Comparison of ENCODE assay signal across 25 cellular contexts in genomic region chr4:188495169-188495568, GRCh38.
DNase-seq lines count a peak whose midpoint lies in the region; ATAC-seq, FAIRE-seq and TF ChIP-seq lines count a peak whose summit lies in the region.
"Had no signal": no experiment of that assay in that cellular context is flagged by ENCODE, and none has a peak within 500 bp of the region (broad histone marks: within the 10 kb centered on the region; RNA-seq: fewer than 3 reads in every experiment).

No MANE protein-coding gene starts in this region.

- H3K27me3 ChIP-seq in HepG2 (ENCODE audit: control insufficient read depth in 1 of 2, insufficient read depth in 2 of 2, low read length in 2 of 2) = no peaks in the 10 kb centered on the region
- H3K27me3 ChIP-seq in right lobe of liver = no peaks in the 10 kb centered on the region
- H3K27me3 ChIP-seq: BE2C, BLaER1 had no signal

- no peak overlapping the region for H3K27ac Mint-ChIP-seq in WTC11
- H3K27ac Mint-ChIP-seq: CD14-positive monocyte; CD4-positive, alpha-beta memory T cell; CD4-positive, CD25-positive, alpha-beta regulatory T cell; CD8-positive, alpha-beta memory T cell had no signal

- no peak for FAIRE-seq in HepG2 (lab: Jason Lieb, UNC)
- FAIRE-seq: G401.6, GM12891, GM19239 had no signal

- no peak for TF ChIP-seq EP300 in HepG2 (IDR thresholded peaks at IDR 0.05; ENCODE audit: low read depth in 2 of 2, low read length in 2 of 2)
- no peak for TF ChIP-seq EP300 in HepG2 (CRISPR knock-in tag; IDR thresholded peaks at IDR 0.05; ENCODE audit: borderline replicate concordance)

- H3K9ac ChIP-seq in HepG2 (ENCODE audit: insufficient read depth, low read depth, low read length) = no peak overlapping the region
- H3K9ac ChIP-seq: BLaER1 had no signal

- no peaks in the 10 kb centered on the region for H3K4me1 Mint-ChIP-seq in WTC11
- H3K4me1 Mint-ChIP-seq: CD14-positive monocyte; CD4-positive, alpha-beta memory T cell; CD4-positive, CD25-positive, alpha-beta regulatory T cell; CD8-positive, alpha-beta memory T cell had no signal

- H3K4me3 ChIP-seq in HepG2 (replicated peaks in 1 of 3; ENCODE audit: insufficient read depth in 1 of 3, low read depth in 2 of 3, low read length in 3 of 3) (no peak overlapping the region), right lobe of liver (no peak overlapping the region), fibroblast of mammary gland (ENCODE audit: control insufficient read depth, low read depth, low read length) (no peak overlapping the region)
- H3K4me3 ChIP-seq: BLaER1 had no signal

- 64% methylated on average over 2 of the region's 2 CpGs for WGBS in HepG2 (ENCODE audit: low lambda C conversion rate)
- WGBS in right lobe of liver (ENCODE audit: insufficient coverage, low coverage, low lambda C conversion rate, missing lambda C conversion rate) = 70% methylated on average over 2 of the region's 2 CpGs

- H4K20me1 ChIP-seq in HepG2 (ENCODE audit: insufficient read depth, low read length) = no peaks in the 10 kb centered on the region
- H4K20me1 ChIP-seq: BLaER1 had no signal

- DNase-seq in HepG2 (ENCODE audit: low spot score) (no peak), right lobe of liver (no peak), WTC11 (ENCODE audit: low spot score) (no peak), fibroblast of mammary gland (ENCODE audit: low read depth) (peak; percentile 8)
- no peak for DNase-seq in activated CD4-positive, alpha-beta T cell treated with anti-CD3 and anti-CD28 coated beads for 1 hour
- DNase-seq in activated CD4-positive, alpha-beta T cell treated with anti-CD3 and anti-CD28 coated beads for 4 hours = no peak
- DNase-seq: ACHN; BE2C; C1 segment of cervical spinal cord; CD4-positive, alpha-beta memory T cell; CD4-positive, CD25-positive, alpha-beta regulatory T cell; CD8-positive, alpha-beta memory T cell; COR-L47; DMS 273 treated with DMSO at 0.1 percent for 48 hours; DMS153; DMS53; DMS79; DND-41; GF-D8 had no signal

- peaks cover 10% of the 10 kb centered on the region for H3K9me3 Mint-ChIP-seq in WTC11

- in situ Hi-C loops in HepG2 (cut with HindIII; ENCODE audit: extremely low pct_ligation_motif_present, low pct_unique_long_range_greater_than_20kb) = no loop called here

- H3K9me3 ChIP-seq in HepG2 (ENCODE audit: low read length) (peaks cover 9% of the 10 kb centered on the region; the same call in 1 of the 2 replicates), right lobe of liver (no peaks in the 10 kb centered on the region)
- H3K9me3 ChIP-seq: BE2C had no signal

- TF ChIP-seq CTCF in HepG2 (CRISPR knock-in tag; IDR thresholded peaks at IDR 0.05) = no peak
- no peak for TF ChIP-seq CTCF in right lobe of liver (IDR thresholded peaks at IDR 0.05)
- TF ChIP-seq CTCF in WTC11 (IDR thresholded peaks at IDR 0.05) = no peak
- TF ChIP-seq CTCF in fibroblast of mammary gland (conservative IDR thresholded peaks at IDR 0.05; ENCODE audit: control insufficient read depth, insufficient read depth, low read depth, low read length) = no peak

- POLR2A ChIA-PET in HepG2 (lab: Yijun Ruan, JAX) = no interaction called here
- POLR2A ChIA-PET in WTC11 (lab: Charles Lee) = no interaction called here

- no peaks in the 10 kb centered on the region for H3K27me3 Mint-ChIP-seq in WTC11 (ENCODE audit: low read depth)
- H3K27me3 Mint-ChIP-seq: CD4-positive, alpha-beta memory T cell; CD8-positive, alpha-beta memory T cell had no signal

- intact Hi-C loops in HepG2 (cut with micrococcal nuclease; ENCODE audit: unreplicated experiment) (no loop called here), right lobe of liver (cut with DNase I) (no loop called here)

- H3K27ac ChIP-seq in HepG2 (ENCODE audit: extremely low read length, insufficient read depth, low read length) = no peak overlapping the region
- H3K27ac ChIP-seq in right lobe of liver = no peak overlapping the region
- H3K27ac ChIP-seq: 22Rv1, BLaER1 had no signal

- no peak overlapping the region for H2AFZ ChIP-seq in HepG2 (ENCODE audit: low read length)

- CTCF ChIA-PET in HepG2 (lab: Yijun Ruan, JAX; ENCODE audit: low intra/inter-chr PET ratio, low total read pairs) = no interaction called here
- CTCF ChIA-PET in WTC11 (lab: Charles Lee) = no interaction called here

- no peak overlapping the region for H3K4me2 ChIP-seq in HepG2 (ENCODE audit: low read depth, low read length)
- H3K4me2 ChIP-seq: BLaER1 had no signal

- no peak for TF ChIP-seq RAD21 in HepG2 (CRISPR knock-in tag; IDR thresholded peaks at IDR 0.05)

- H3K4me3 Mint-ChIP-seq in WTC11 = no peak overlapping the region
- H3K4me3 Mint-ChIP-seq: CD14-positive monocyte; CD4-positive, alpha-beta memory T cell; CD4-positive, CD25-positive, alpha-beta regulatory T cell; CD8-positive, alpha-beta memory T cell had no signal

- no peaks in the 10 kb centered on the region for H3K4me1 ChIP-seq in HepG2 (ENCODE audit: insufficient read depth, low read length)
- H3K4me1 ChIP-seq in right lobe of liver = no peaks in the 10 kb centered on the region
- H3K4me1 ChIP-seq: BE2C, BLaER1 had no signal

- BruUV-seq in HepG2 (replicated peaks; lab: Mats Ljungman, UMichigan) = no TSS peak

- H3K36me3 ChIP-seq in HepG2 (replicated peaks in 1 of 2; ENCODE audit: control insufficient read depth in 1 of 2, insufficient read depth in 2 of 2, low read length in 2 of 2) = no peaks in the 10 kb centered on the region
- no peaks in the 10 kb centered on the region for H3K36me3 ChIP-seq in right lobe of liver
- H3K36me3 ChIP-seq: BE2C, BLaER1 had no signal

- H3K36me3 Mint-ChIP-seq in WTC11 = no peaks in the 10 kb centered on the region
- H3K36me3 Mint-ChIP-seq: CD14-positive monocyte; CD4-positive, alpha-beta memory T cell; CD4-positive, CD25-positive, alpha-beta regulatory T cell; CD8-positive, alpha-beta memory T cell had no signal

- ATAC-seq in HepG2 (no peak), right lobe of liver (no peak), WTC11 (no peak)

- no peaks in the 10 kb centered on the region for H3K79me2 ChIP-seq in HepG2 (ENCODE audit: insufficient read depth, low read length)

- TF ChIP-seq POLR2A in HepG2 (IDR thresholded peaks at IDR 0.05; ENCODE audit: insufficient read depth in 1 of 2, low read depth in 2 of 2, low read length in 2 of 2) (no peak), right lobe of liver (IDR thresholded peaks at IDR 0.05) (no peak)

TF ChIP-seq in HepG2, 621 proteins besides CTCF, POLR2A, EP300 and RAD21:
- no peak for TF ChIP-seq PLSCR1 (CRISPR knock-in tag; IDR thresholded peaks at IDR 0.05; ENCODE audit: borderline replicate concordance)
- peak; percentile 97 for TF ChIP-seq ZNF7 (CRISPR knock-in tag; IDR thresholded peaks at IDR 0.05)
- no peak for TF ChIP-seq ZFYVE20 (CRISPR knock-in tag; IDR thresholded peaks at IDR 0.05; ENCODE audit: borderline replicate concordance, low read depth)

TF ChIP-seq in WTC11, 78 proteins besides CTCF, POLR2A, EP300 and RAD21:
- TF ChIP-seq FOXP4 (CRISPR knock-in tag; IDR thresholded peaks at IDR 0.05) (no peak), FOXK1 (CRISPR knock-in tag; IDR thresholded peaks at IDR 0.05) (no peak), GTF2I (CRISPR knock-in tag; conservative IDR thresholded peaks at IDR 0.05) (0 out of 2 replicates have a peak, but pooled peaks have one; percentile 59), ETV6 (CRISPR knock-in tag; IDR thresholded peaks at IDR 0.05) (no peak), NFE2L1 (CRISPR knock-in tag; IDR thresholded peaks at IDR 0.05) (no peak), ZNF138 (CRISPR knock-in tag; conservative IDR thresholded peaks at IDR 0.05) (no peak), MAX (CRISPR knock-in tag; IDR thresholded peaks at IDR 0.05) (no peak)
